ENCODE assay signal across 16 cellular contexts in the genomic region with DNA sequence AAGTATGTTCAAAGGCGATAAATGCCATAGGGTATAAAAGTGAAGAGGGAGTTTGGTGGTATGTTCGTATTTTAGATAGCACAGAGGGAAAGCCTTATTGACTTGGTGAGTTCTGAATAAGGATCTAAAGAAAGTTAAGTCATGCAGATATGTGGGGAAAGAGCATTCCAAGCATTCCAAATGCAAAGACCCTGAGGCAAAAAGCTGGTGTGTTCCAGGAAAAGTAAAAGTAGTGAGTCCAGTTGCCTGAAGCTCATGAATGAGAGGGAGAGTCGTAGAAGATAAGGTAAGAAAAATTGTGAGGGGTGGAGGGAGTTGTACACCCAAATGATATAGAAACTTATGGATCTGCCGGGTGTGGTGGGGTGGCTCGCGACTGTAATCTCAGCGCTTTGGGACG.
DNase-seq lines count a peak whose midpoint lies in the region; TF ChIP-seq lines count a peak whose summit lies in the region.
"Had no signal": no experiment of that assay in that cellular context is flagged by ENCODE, and none has a peak within 500 bp of the region (broad histone marks: within the 10 kb centered on the region; RNA-seq: fewer than 3 reads in every experiment).

No MANE protein-coding gene starts in this region.

- H3K4me2 ChIP-seq in mesendoderm (ENCODE audit: low read length), result no peak overlapping the region

- no peak overlapping the region for H4K5ac ChIP-seq in mesendoderm (ENCODE audit: low read length)

- POLR2A ChIA-PET in RWPE1 (lab: Yijun Ruan, JAX; ENCODE audit: low non-redundant PET), result no interaction called here

- no CpG with 5 or more reads among the region's 8 CpGs for WGBS in mesendoderm (ENCODE audit: extremely low coverage, insufficient coverage, low lambda C conversion rate)

- H3K23ac ChIP-seq in mesendoderm (ENCODE audit: low read length), result no peak overlapping the region

- no peaks in the 10 kb centered on the region for H3K27me3 ChIP-seq in mesendoderm (ENCODE audit: insufficient read depth, low read length, poor library complexity)
- H3K27me3 ChIP-seq in WERI-Rb-1 (ENCODE audit: insufficient read depth, low read depth, severe bottlenecking), result no peaks in the 10 kb centered on the region
- H3K27me3 ChIP-seq in ascending aorta, result no peaks in the 10 kb centered on the region
- H3K27me3 ChIP-seq: colonic mucosa, esophagus muscularis mucosa, pancreas had no signal

- H3K4me1 ChIP-seq in mesendoderm (ENCODE audit: control insufficient read depth, low read depth, low read length), result no peaks in the 10 kb centered on the region
- H3K4me1 ChIP-seq in ascending aorta, result no peaks in the 10 kb centered on the region
- H3K4me1 ChIP-seq: colonic mucosa, esophagus muscularis mucosa, pancreas had no signal

- H3K79me2 ChIP-seq in mesendoderm (ENCODE audit: control insufficient read depth, insufficient read depth, low read length), result peaks cover 1% of the 10 kb centered on the region

- H2BK120ac ChIP-seq in mesendoderm (ENCODE audit: low read depth, low read length), result no peak overlapping the region

- H3K9ac ChIP-seq in mesendoderm (ENCODE audit: low read length), result no peak overlapping the region

- H2BK5ac ChIP-seq in mesendoderm (ENCODE audit: low read length), result no peak overlapping the region

- H3K36me3 ChIP-seq in mesendoderm (ENCODE audit: control insufficient read depth, insufficient read depth, low read length) (no peaks in the 10 kb centered on the region), WERI-Rb-1 (no peaks in the 10 kb centered on the region), ascending aorta (no peaks in the 10 kb centered on the region)
- H3K36me3 ChIP-seq: colonic mucosa, esophagus muscularis mucosa, pancreas had no signal

- TF ChIP-seq CTCF in RWPE1 (conservative IDR thresholded peaks at IDR 0.05; ENCODE audit: low read depth) (no peak), fibroblast of pulmonary artery (IDR thresholded peaks at IDR 0.05; ENCODE audit: low read length, missing control alignments) (no peak), WERI-Rb-1 (IDR thresholded peaks at IDR 0.05; ENCODE audit: low read depth, low read length) (no peak), ascending aorta (IDR thresholded peaks at IDR 0.05) (no peak)

- H3K4ac ChIP-seq in mesendoderm (ENCODE audit: low read depth, low read length), result no peak overlapping the region

- peak; percentile 82 for DNase-seq in EL
- DNase-seq in RWPE1 (ENCODE audit: low spot score), result peak; percentile 7
- peak; percentile 13 for DNase-seq in fibroblast of pulmonary artery (ENCODE audit: low read depth)
- DNase-seq in mesendoderm, result peak; percentile 95
- DNase-seq in WERI-Rb-1, result no peak
- no peak for DNase-seq in 8988T
- no peak for DNase-seq in ascending aorta (ENCODE audit: low spot score in 2 of 2)
- DNase-seq in NCI-H2081 treated with DMSO at 0.1 percent for 48 hours (lab: John Stamatoyannopoulos, UW), result no peak
- DNase-seq: activated CD4-positive, alpha-beta T cell treated with anti-CD3 and anti-CD28 coated beads for 1 hour; colonic mucosa; hypothalamus; NCI-H1105; NCI-H510A treated with DMSO at 0.1 percent for 48 hours; pancreas; stimulated activated CD4-positive, alpha-beta T cell treated with anti-CD3 and anti-CD28 coated beads, Interleukin-12 subunit alpha, Interleukin-12 subunit beta, amount 100 ng/mL, for 4 hours had no signal

- H3K4me3 ChIP-seq in fibroblast of pulmonary artery (replicated peaks; ENCODE audit: low read depth, low read length) (no peak overlapping the region), mesendoderm (ENCODE audit: low read length) (no peak overlapping the region), WERI-Rb-1 (ENCODE audit: low read depth, low read length) (no peak overlapping the region), ascending aorta (no peak overlapping the region)
- H3K4me3 ChIP-seq: colonic mucosa, esophagus muscularis mucosa, pancreas had no signal

- no peak overlapping the region for H2BK15ac ChIP-seq in mesendoderm (replicated peaks; ENCODE audit: low read depth)

- H3K79me1 ChIP-seq in mesendoderm (ENCODE audit: low read length), result no peaks in the 10 kb centered on the region

- H2AK5ac ChIP-seq in mesendoderm (ENCODE audit: low read length), result no peak overlapping the region

- no peak overlapping the region for H4K8ac ChIP-seq in mesendoderm (ENCODE audit: low read depth, low read length)

- no peaks in the 10 kb centered on the region for H3K9me3 ChIP-seq in WERI-Rb-1 (ENCODE audit: severe bottlenecking)
- H3K9me3 ChIP-seq in ascending aorta, result no peaks in the 10 kb centered on the region
- H3K9me3 ChIP-seq: colonic mucosa, esophagus muscularis mucosa, pancreas had no signal

- H3K18ac ChIP-seq in mesendoderm (ENCODE audit: low read length), result no peak overlapping the region

- H3K56ac ChIP-seq in mesendoderm (ENCODE audit: low read length), result peak overlapping the region; percentile 42

- no peak overlapping the region for H3K27ac ChIP-seq in RWPE1
- H3K27ac ChIP-seq in mesendoderm (ENCODE audit: low read depth, low read length), result no peak overlapping the region
- H3K27ac ChIP-seq in WERI-Rb-1, result no peak overlapping the region
- no peak overlapping the region for H3K27ac ChIP-seq in ascending aorta
- H3K27ac ChIP-seq: colonic mucosa, esophagus muscularis mucosa, pancreas had no signal

- CTCF ChIA-PET in RWPE1 (lab: Yijun Ruan, JAX), result no interaction called here

- intact Hi-C loops in ascending aorta (cut with DNase I), result no loop called here

Comparison
In these comparisons a context has a peak if more than half of its experiments do, and no peak if none do; other contexts are left out.
1. DNase-seq: peak in EL (single experiment), RWPE1 (single experiment), fibroblast of pulmonary artery (single experiment) and mesendoderm (single experiment); none in WERI-Rb-1 (single experiment), 8988T (single experiment), ascending aorta (0 of 2) and NCI-H2081 treated with DMSO at 0.1 percent for 48 hours (single experiment).